In the genomic region with DNA sequence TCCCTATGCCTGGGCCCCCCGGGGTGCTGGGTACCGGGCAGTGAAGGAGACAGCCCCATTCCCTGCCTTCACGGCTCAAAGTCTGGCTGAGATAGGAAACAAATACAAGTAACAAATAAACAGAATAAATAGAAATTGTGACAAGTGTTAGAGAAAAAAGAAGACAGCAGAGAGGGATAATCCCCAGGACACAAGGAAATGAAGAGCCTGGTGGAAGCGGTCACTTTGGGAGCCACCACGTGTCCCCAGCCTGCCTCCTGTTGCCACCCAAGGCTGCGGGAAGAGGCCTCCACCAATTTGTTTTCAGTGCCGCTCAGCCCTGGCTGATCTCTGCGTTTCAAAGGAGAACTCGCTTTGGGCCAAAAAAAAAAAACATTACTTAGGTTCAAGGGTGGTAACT, we compare ENCODE assay signal across 32 cellular contexts.
"Had no signal": no experiment of that assay in that cellular context is flagged by ENCODE, and none has a peak within 500 bp of the region (broad histone marks: within the 10 kb centered on the region; RNA-seq: fewer than 3 reads in every experiment).

No MANE protein-coding gene starts in this region.

- H3K4me1 ChIP-seq: pancreas, prostate gland had no signal

- H3K9me3 ChIP-seq: pancreas, prostate gland, SK-N-SH, thoracic aorta, vagina had no signal

- FAIRE-seq: colon, kidney, pancreas had no signal

- H3K9me3 Mint-ChIP-seq: activated CD8-positive, alpha-beta T cell treated with anti-CD3 and anti-CD28 coated beads for 36 hours; nephron; stimulated activated effector memory CD8-positive, alpha-beta T cell treated with anti-CD3 and anti-CD28 coated beads, Interleukin-12 subunit alpha, Interleukin-12 subunit beta, amount 100 ng/mL, for 72 hours; T-helper 1 cell treated with Interleukin-12 subunit alpha and Interleukin-12 subunit beta and Interleukin-4 antibody, amounts not matched to agents 30 μg/mL and 1 μg/mL, for 36 hours; WTC11 had no signal

- H3K27me3 ChIP-seq: pancreas, vagina had no signal

- H3K9ac ChIP-seq: SK-N-SH had no signal

- H3K4me3 Mint-ChIP-seq: activated CD8-positive, alpha-beta T cell treated with anti-CD3 and anti-CD28 coated beads for 36 hours; nephron; stimulated activated effector memory CD8-positive, alpha-beta T cell treated with anti-CD3 and anti-CD28 coated beads, Interleukin-12 subunit alpha, Interleukin-12 subunit beta, amount 100 ng/mL, for 72 hours; T-helper 1 cell treated with Interleukin-12 subunit alpha and Interleukin-12 subunit beta and Interleukin-4 antibody, amounts not matched to agents 30 μg/mL and 1 μg/mL, for 36 hours; WTC11 had no signal

- H3K4me3 ChIP-seq: pancreas, prostate gland, skin epidermis, thoracic aorta, vagina had no signal

- H3K27me3 Mint-ChIP-seq: activated CD8-positive, alpha-beta T cell treated with anti-CD3 and anti-CD28 coated beads for 36 hours had no signal

- H3K27ac ChIP-seq: pancreas, prostate gland, skin epidermis, thoracic aorta had no signal

- ATAC-seq: activated CD8-positive, alpha-beta T cell treated with anti-CD3 and anti-CD28 coated beads for 36 hours; pancreas; sciatic nerve; stimulated activated effector memory CD8-positive, alpha-beta T cell treated with anti-CD3 and anti-CD28 coated beads, Interleukin-12 subunit alpha, Interleukin-12 subunit beta, amount 100 ng/mL, for 72 hours; WTC11 had no signal

- DNase-seq: activated CD4-positive, alpha-beta T cell treated with anti-CD3 and anti-CD28 coated beads for 1 hour; activated CD4-positive, alpha-beta T cell treated with anti-CD3 and anti-CD28 coated beads, Interleukin-2, amount 50 U/mL, for 1 hour; activated CD8-positive, alpha-beta T cell treated with anti-CD3 and anti-CD28 coated beads for 36 hours; activated naive CD4-positive, alpha-beta T cell treated with Interleukin-2 at 50 U/mL for 16 hours; activated T-cell treated with anti-CD3 and anti-CD28 coated beads, Interleukin-2, amount 50 U/mL, for 48 hours; amniotic stem cell; central memory CD4-positive, alpha-beta T cell; effector memory CD4-positive, alpha-beta T cell; foreskin fibroblast; head of caudate nucleus; hippocampal formation; kidney; left colon; mammary epithelial cell; nucleus accumbens; pancreas; retina; SK-N-SH; stimulated activated CD4-positive, alpha-beta T cell treated with anti-CD3 and anti-CD28 coated beads, Interleukin-4, amount 100 ng/mL, for 24 hours; SW 1271; T1000; trophoblast cell had no signal

- H3K27ac Mint-ChIP-seq: activated CD8-positive, alpha-beta T cell treated with anti-CD3 and anti-CD28 coated beads for 36 hours; stimulated activated effector memory CD8-positive, alpha-beta T cell treated with anti-CD3 and anti-CD28 coated beads, Interleukin-12 subunit alpha, Interleukin-12 subunit beta, amount 100 ng/mL, for 72 hours; T-helper 1 cell treated with Interleukin-12 subunit alpha and Interleukin-12 subunit beta and Interleukin-4 antibody, amounts not matched to agents 30 μg/mL and 1 μg/mL, for 36 hours; WTC11 had no signal

- H3K4me2 ChIP-seq: SK-N-SH had no signal
